Comparison of ENCODE assay signal across 32 cellular contexts in the genomic region with DNA sequence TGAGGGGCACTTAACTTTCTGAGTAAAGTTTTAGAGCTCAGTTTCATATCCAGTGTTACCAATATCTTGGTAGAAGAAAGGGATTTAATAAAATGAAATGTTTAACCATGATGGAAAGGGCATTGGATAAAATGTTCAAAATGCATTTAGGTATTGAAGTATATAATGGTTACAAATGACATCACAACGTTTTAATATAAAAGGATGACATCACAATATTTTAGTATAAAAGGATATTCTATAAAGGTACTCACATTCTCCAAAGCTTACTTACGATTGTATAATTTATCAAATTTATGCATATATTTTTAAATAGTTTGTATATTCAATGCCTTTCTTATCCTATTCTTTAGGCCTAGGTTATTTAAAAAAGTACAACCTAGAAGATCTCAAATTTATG.
A peak's percentile ranks its signal among the peaks of the same experiment; 100 is the strongest.
DNase-seq lines count a peak whose midpoint lies in the region; ATAC-seq, FAIRE-seq and TF ChIP-seq lines count a peak whose summit lies in the region.
"Had no signal": no experiment of that assay in that cellular context is flagged by ENCODE, and none has a peak within 500 bp of the region (broad histone marks: within the 10 kb centered on the region; RNA-seq: fewer than 3 reads in every experiment).

No MANE protein-coding gene starts in this region.

- no peak for TF ChIP-seq CTCF in HepG2 (CRISPR knock-in tag; IDR thresholded peaks at IDR 0.05)
- no peak for TF ChIP-seq CTCF in right lobe of liver (IDR thresholded peaks at IDR 0.05)
- no peak for TF ChIP-seq CTCF in D721Med (IDR thresholded peaks at IDR 0.05; ENCODE audit: insufficient read depth, missing control alignments)
- no peak for TF ChIP-seq CTCF in HEK293 (tag by site-specific recombination; IDR thresholded peaks at IDR 0.05)
- TF ChIP-seq CTCF in A673 (conservative IDR thresholded peaks at IDR 0.05; ENCODE audit: low read depth, low read length): no peak

- H3K4me2 ChIP-seq in HepG2 (ENCODE audit: low read depth, low read length): no peak overlapping the region
- H3K4me2 ChIP-seq: A549; BLaER1; BLaER1 treated with 17β-estradiol and CSF1 and Interleukin-3, amounts not matched to agents 10 nM and 100 nM had no signal

- CTCF ChIA-PET in HepG2 (lab: Yijun Ruan, JAX; ENCODE audit: low intra/inter-chr PET ratio, low total read pairs): no interaction called here
- CTCF ChIA-PET in HEK293 (lab: Yijun Ruan, JAX): no interaction called here
- CTCF ChIA-PET in A673 (lab: Charles Lee): interaction anchor here (0.6 kb wide), 1 partner anchor 9 kb away, joined by 3 read pairs; no protein-coding TSS in a partner anchor

- POLR2A ChIA-PET in HepG2 (lab: Yijun Ruan, JAX): no interaction called here
- POLR2A ChIA-PET in HEK293 (lab: Yijun Ruan, JAX): no interaction called here
- POLR2A ChIA-PET in A673 (lab: Charles Lee; ENCODE audit: low non-redundant PET): no interaction called here

- TF ChIP-seq RAD21 in HepG2 (CRISPR knock-in tag; IDR thresholded peaks at IDR 0.05): no peak

- no peak overlapping the region for H3K4me3 ChIP-seq in HepG2 (replicated peaks in 1 of 3; ENCODE audit: insufficient read depth in 1 of 3, low read depth in 2 of 3, low read length in 3 of 3)
- H3K4me3 ChIP-seq in right lobe of liver: no peak overlapping the region
- no peak overlapping the region for H3K4me3 ChIP-seq in HEK293 (ENCODE audit: low read depth, low read length)
- H3K4me3 ChIP-seq in A673 (ENCODE audit: low read depth, low read length, poor library complexity, severe bottlenecking): no peak overlapping the region
- H3K4me3 ChIP-seq: A549; BLaER1; BLaER1 treated with 17β-estradiol and CSF1 and Interleukin-3, amounts not matched to agents 10 nM and 100 nM had no signal

- H4K20me1 ChIP-seq in HepG2 (ENCODE audit: insufficient read depth, low read length): no peaks in the 10 kb centered on the region
- H4K20me1 ChIP-seq: BLaER1; BLaER1 treated with 17β-estradiol and CSF1 and Interleukin-3, amounts not matched to agents 10 nM and 100 nM had no signal

- no peak for ATAC-seq in HepG2
- no peak for ATAC-seq in right lobe of liver
- ATAC-seq: A549; CD8-positive, alpha-beta T cell had no signal

- intact Hi-C loops in HepG2 (cut with micrococcal nuclease; ENCODE audit: unreplicated experiment) (no loop called here), right lobe of liver (cut with DNase I) (no loop called here), A673 (cut with micrococcal nuclease; ENCODE audit: unreplicated experiment) (no loop called here)

- H3K79me2 ChIP-seq in HepG2 (ENCODE audit: insufficient read depth, low read length): no peaks in the 10 kb centered on the region

- TF ChIP-seq EP300 in HepG2 (IDR thresholded peaks at IDR 0.05; ENCODE audit: low read depth in 2 of 2, low read length in 2 of 2): no peak
- TF ChIP-seq EP300 in HepG2 (CRISPR knock-in tag; IDR thresholded peaks at IDR 0.05; ENCODE audit: borderline replicate concordance): no peak

- no peaks in the 10 kb centered on the region for H3K27me3 ChIP-seq in HepG2 (ENCODE audit: control insufficient read depth in 1 of 2, insufficient read depth in 2 of 2, low read length in 2 of 2)
- no peaks in the 10 kb centered on the region for H3K27me3 ChIP-seq in right lobe of liver
- no peaks in the 10 kb centered on the region for H3K27me3 ChIP-seq in A673 (replicated peaks; ENCODE audit: insufficient read depth, low read depth, low read length, poor library complexity)
- H3K27me3 ChIP-seq: BE2C; BLaER1; BLaER1 treated with 17β-estradiol and CSF1 and Interleukin-3, amounts not matched to agents 10 nM and 100 nM had no signal

- BruUV-seq in HepG2 (replicated peaks; lab: Mats Ljungman, UMichigan) (no TSS peak), A673 (replicated peaks; lab: Mats Ljungman, UMichigan) (no TSS peak)

- H3K9ac ChIP-seq in HepG2 (ENCODE audit: insufficient read depth, low read depth, low read length): no peak overlapping the region
- H3K9ac ChIP-seq: BLaER1; BLaER1 treated with 17β-estradiol and CSF1 and Interleukin-3, amounts not matched to agents 10 nM and 100 nM had no signal

- H3K9me3 ChIP-seq in HepG2 (ENCODE audit: low read length) (no peaks in the 10 kb centered on the region), right lobe of liver (no peaks in the 10 kb centered on the region), HEK293 (ENCODE audit: control insufficient read depth, insufficient read depth, low read depth, low read length) (no peaks in the 10 kb centered on the region), A673 (ENCODE audit: low read depth, low read length, poor library complexity, severe bottlenecking) (no peaks in the 10 kb centered on the region)
- H3K9me3 ChIP-seq: A549; BE2C; BLaER1; BLaER1 treated with 17β-estradiol and CSF1 and Interleukin-3, amounts not matched to agents 10 nM and 100 nM; Caco-2 had no signal

- H3K4me1 ChIP-seq in HepG2 (ENCODE audit: insufficient read depth, low read length): no peaks in the 10 kb centered on the region
- no peaks in the 10 kb centered on the region for H3K4me1 ChIP-seq in right lobe of liver
- no peaks in the 10 kb centered on the region for H3K4me1 ChIP-seq in HEK293 (ENCODE audit: control insufficient read depth, insufficient read depth, low read length)
- no peaks in the 10 kb centered on the region for H3K4me1 ChIP-seq in A673 (ENCODE audit: insufficient read depth, low read length, poor library complexity, severe bottlenecking)
- H3K4me1 ChIP-seq: A549; BE2C; BLaER1; BLaER1 treated with 17β-estradiol and CSF1 and Interleukin-3, amounts not matched to agents 10 nM and 100 nM; Caco-2 had no signal

- TF ChIP-seq POLR2A in HepG2 (IDR thresholded peaks at IDR 0.05; ENCODE audit: insufficient read depth in 1 of 2, low read depth in 2 of 2, low read length in 2 of 2) (no peak), right lobe of liver (IDR thresholded peaks at IDR 0.05) (no peak)

- DNase-seq in HepG2 (ENCODE audit: low spot score) (no peak), right lobe of liver (no peak), D721Med (ENCODE audit: insufficient read length, low spot score) (no peak), A673 (ENCODE audit: low spot score) (no peak), SHP77 treated with DMSO at 0.1 percent for 48 hours (lab: John Stamatoyannopoulos, UW) (no peak)
- DNase-seq: 8988T; ACHN; AML-193; BE2C; C1 segment of cervical spinal cord; Caco-2; Calu3; CD4-positive, alpha-beta memory T cell; CD4-positive, alpha-beta T cell; CD4-positive, CD25-positive, alpha-beta regulatory T cell; CD8-positive, alpha-beta memory T cell; CD8-positive, alpha-beta T cell; COR-L47; DMS 273 treated with DMSO at 0.1 percent for 48 hours; DMS153; DMS53; DMS79; DMS79 treated with DMSO at 0.1 percent for 48 hours; DND-41; EL had no signal

- H3K27ac ChIP-seq in HepG2 (ENCODE audit: extremely low read length, insufficient read depth, low read length) (no peak overlapping the region), right lobe of liver (no peak overlapping the region), HEK293 (ENCODE audit: extremely low read depth, low read depth, low read length) (no peak overlapping the region), A673 (ENCODE audit: low read depth, low read length, poor library complexity, severe bottlenecking) (no peak overlapping the region)
- H3K27ac ChIP-seq: 22Rv1; A549; BLaER1; BLaER1 treated with 17β-estradiol and CSF1 and Interleukin-3, amounts not matched to agents 10 nM and 100 nM; C4-2B had no signal

- FAIRE-seq in HepG2 (lab: Jason Lieb, UNC): no peak
- peak; percentile 72 for FAIRE-seq in D721Med (lab: Jason Lieb, UNC)
- FAIRE-seq: A204.1, A549 had no signal

- in situ Hi-C loops in HepG2 (cut with HindIII; ENCODE audit: extremely low pct_ligation_motif_present, low pct_unique_long_range_greater_than_20kb): no loop called here

- H2AFZ ChIP-seq in HepG2 (ENCODE audit: low read length): no peak overlapping the region

- WGBS in HepG2 (ENCODE audit: low lambda C conversion rate): 3% methylated on average over 2 of the region's 2 CpGs
- WGBS in right lobe of liver (ENCODE audit: insufficient coverage, low coverage, low lambda C conversion rate, missing lambda C conversion rate): 36% methylated on average over 2 of the region's 2 CpGs

- H3K36me3 ChIP-seq in HepG2 (replicated peaks in 1 of 2; ENCODE audit: control insufficient read depth in 1 of 2, insufficient read depth in 2 of 2, low read length in 2 of 2) (no peaks in the 10 kb centered on the region), right lobe of liver (no peaks in the 10 kb centered on the region), HEK293 (ENCODE audit: control insufficient read depth in 2 of 2, insufficient read depth in 1 of 2, low read length in 2 of 2) (no peaks in the 10 kb centered on the region), A673 (ENCODE audit: insufficient read depth, low read length, poor library complexity, severe bottlenecking) (no peaks in the 10 kb centered on the region)
- H3K36me3 ChIP-seq: BE2C; BLaER1; BLaER1 treated with 17β-estradiol and CSF1 and Interleukin-3, amounts not matched to agents 10 nM and 100 nM had no signal

TF ChIP-seq in HepG2, 621 proteins besides CTCF, POLR2A, EP300 and RAD21 (continues in another document):
- TF ChIP-seq ATF7 (IDR thresholded peaks at IDR 0.05) (peak; percentile 72), ATF7 (CRISPR knock-in tag; IDR thresholded peaks at IDR 0.05) (no peak), DNMT3B (CRISPR knock-in tag; conservative IDR thresholded peaks at IDR 0.05) (no peak), TP53 (CRISPR knock-in tag; conservative IDR thresholded peaks at IDR 0.05) (no peak), CREB1 (IDR thresholded peaks at IDR 0.05) (peak; percentile 70), CREB1 (CRISPR knock-in tag; IDR thresholded peaks at IDR 0.05) (no peak)
- TF ChIP-seq, protein P1, sequence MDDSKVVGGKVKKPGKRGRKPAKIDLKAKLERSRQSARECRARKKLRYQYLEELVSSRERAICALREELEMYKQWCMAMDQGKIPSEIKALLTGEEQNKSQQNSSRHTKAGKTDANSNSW (CRISPR knock-in tag; IDR thresholded peaks at IDR 0.05; ENCODE audit: borderline replicate concordance): no peak

Comparison
In these comparisons a context has a peak if more than half of its experiments do, and no peak if none do; other contexts are left out.
1. Of the 63 proteins assayed by ChIP-seq in both HepG2 and HEK293: peak only in HepG2: none; only in HEK293: ATF2; in both: none; in neither: 62.